ENCODE assay signal across 1 cellular context in genomic region chr1:76687324-76688018, GRCh38.
TF ChIP-seq lines count a peak whose summit lies in the region.

No MANE protein-coding gene starts in this region.

TF ChIP-seq in SK-N-SH, 30 proteins besides CTCF, POLR2A, EP300 and RAD21 (continued from another document):
- TF ChIP-seq REST (IDR thresholded peaks at IDR 0.05; ENCODE audit: low read depth, low read length): no peak
- no peak for TF ChIP-seq JUND (IDR thresholded peaks at IDR 0.05)
- TF ChIP-seq USF2 (IDR thresholded peaks at IDR 0.05; ENCODE audit: borderline replicate concordance, low read depth, low read length): no peak
- no peak for TF ChIP-seq FOXM1 (IDR thresholded peaks at IDR 0.05; ENCODE audit: low read depth)
- TF ChIP-seq ELF1 (IDR thresholded peaks at IDR 0.05): no peak
- TF ChIP-seq SMC3 (IDR thresholded peaks at IDR 0.05; ENCODE audit: low read depth, low read length): no peak
- TF ChIP-seq TCF12 (IDR thresholded peaks at IDR 0.05): no peak
- TF ChIP-seq, protein P1, sequence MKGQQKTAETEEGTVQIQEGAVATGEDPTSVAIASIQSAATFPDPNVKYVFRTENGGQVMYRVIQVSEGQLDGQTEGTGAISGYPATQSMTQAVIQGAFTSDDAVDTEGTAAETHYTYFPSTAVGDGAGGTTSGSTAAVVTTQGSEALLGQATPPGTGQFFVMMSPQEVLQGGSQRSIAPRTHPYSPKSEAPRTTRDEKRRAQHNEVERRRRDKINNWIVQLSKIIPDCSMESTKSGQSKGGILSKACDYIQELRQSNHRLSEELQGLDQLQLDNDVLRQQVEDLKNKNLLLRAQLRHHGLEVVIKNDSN (IDR thresholded peaks at IDR 0.05; ENCODE audit: borderline replicate concordance, low read depth): no peak
- no peak for TF ChIP-seq POLR2AphosphoS5 (IDR thresholded peaks at IDR 0.05; ENCODE audit: low read depth, low read length)
